In the genomic region with DNA sequence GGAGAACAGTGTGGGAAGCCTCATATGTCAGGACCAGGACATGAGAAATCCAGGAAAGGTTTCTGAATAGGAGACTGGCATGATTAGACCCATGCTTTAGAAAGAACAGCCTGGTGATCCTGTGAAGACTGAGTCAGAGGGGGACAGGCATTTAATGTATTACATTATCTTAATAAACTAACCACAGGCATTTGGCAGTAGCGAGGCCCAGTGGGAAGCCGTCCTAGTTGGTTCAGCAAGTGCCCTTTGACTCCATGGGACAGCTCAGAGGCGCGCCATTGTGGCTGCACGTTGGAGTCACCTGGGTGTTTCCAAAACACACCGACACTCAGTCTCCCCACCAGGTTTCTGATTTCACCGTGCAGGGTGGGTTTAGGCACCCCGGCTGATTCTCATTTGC, we compare ENCODE assay signal across 16 cellular contexts.
DNase-seq lines count a peak whose midpoint lies in the region; ATAC-seq, FAIRE-seq and TF ChIP-seq lines count a peak whose summit lies in the region.
"Had no signal": no experiment of that assay in that cellular context is flagged by ENCODE, and none has a peak within 500 bp of the region (broad histone marks: within the 10 kb centered on the region; RNA-seq: fewer than 3 reads in every experiment).

No MANE protein-coding gene starts in this region.

- ATAC-seq in HepG2 (0 out of 3 replicates have a peak, but pooled peaks have one; percentile 28), right lobe of liver (no peak), foreskin keratinocyte (peak; percentile 35), T-cell (replicated peaks in 1 of 4) (no peak), HG02852 (IDR thresholded peaks at IDR 0.05; ENCODE audit: unreplicated experiment) (no peak)
- no peak for ATAC-seq in naive thymus-derived CD4-positive, alpha-beta T cell

- H3K4me2 ChIP-seq in HepG2 (ENCODE audit: low read depth, low read length), result no peak overlapping the region
- H3K4me2 ChIP-seq: A549 had no signal

- H3K27ac ChIP-seq in HepG2 (ENCODE audit: extremely low read length, insufficient read depth, low read length), result no peak overlapping the region
- no peak overlapping the region for H3K27ac ChIP-seq in right lobe of liver
- H3K27ac ChIP-seq in foreskin keratinocyte, result no peak overlapping the region
- H3K27ac ChIP-seq in naive thymus-derived CD4-positive, alpha-beta T cell (ENCODE audit: low read depth, low read length), result no peak overlapping the region
- H3K27ac ChIP-seq: A549, skin epidermis had no signal

- H3K9me3 ChIP-seq in HepG2 (ENCODE audit: low read length) (no peaks in the 10 kb centered on the region), right lobe of liver (no peaks in the 10 kb centered on the region)
- no peaks in the 10 kb centered on the region for H3K9me3 ChIP-seq in naive thymus-derived CD4-positive, alpha-beta T cell (ENCODE audit: control insufficient read depth in 2 of 3, low read length in 3 of 3)
- H3K9me3 ChIP-seq: A549 had no signal

- no peak overlapping the region for H2AFZ ChIP-seq in HepG2 (ENCODE audit: low read length)

- H3K27me3 Mint-ChIP-seq in T-cell, result peaks cover 0 to 2% of the 10 kb centered on the region in 2 donors
- H3K27me3 Mint-ChIP-seq in naive thymus-derived CD4-positive, alpha-beta T cell, result peaks cover 0 to 9% (median 0%) of the 10 kb centered on the region in 5 donors

- no peak for TF ChIP-seq EP300 in HepG2 (IDR thresholded peaks at IDR 0.05; ENCODE audit: low read depth in 2 of 2, low read length in 2 of 2)
- no peak for TF ChIP-seq EP300 in HepG2 (CRISPR knock-in tag; IDR thresholded peaks at IDR 0.05; ENCODE audit: borderline replicate concordance)

- POLR2A ChIA-PET in HepG2 (lab: Yijun Ruan, JAX), result no interaction called here
- POLR2A ChIA-PET in T-cell (lab: Charles Lee), result no interaction called here
- POLR2A ChIA-PET in naive thymus-derived CD4-positive, alpha-beta T cell (lab: Charles Lee), result no interaction called here

- no peaks in the 10 kb centered on the region for H3K9me3 Mint-ChIP-seq in T-cell
- no peaks in the 10 kb centered on the region for H3K9me3 Mint-ChIP-seq in naive thymus-derived CD4-positive, alpha-beta T cell

- H3K36me3 Mint-ChIP-seq in T-cell, result no peaks in the 10 kb centered on the region
- no peaks in the 10 kb centered on the region for H3K36me3 Mint-ChIP-seq in naive thymus-derived CD4-positive, alpha-beta T cell

- no peaks in the 10 kb centered on the region for H3K4me1 Mint-ChIP-seq in T-cell
- H3K4me1 Mint-ChIP-seq in naive thymus-derived CD4-positive, alpha-beta T cell, result peaks cover 0 to 1% (median 0%) of the 10 kb centered on the region in 7 donors

- no peak overlapping the region for H3K4me3 Mint-ChIP-seq in T-cell
- no peak overlapping the region for H3K4me3 Mint-ChIP-seq in naive thymus-derived CD4-positive, alpha-beta T cell

- CTCF ChIA-PET in HepG2 (lab: Yijun Ruan, JAX; ENCODE audit: low intra/inter-chr PET ratio, low total read pairs) (no interaction called here), T-cell (lab: Charles Lee) (no interaction called here)
- CTCF ChIA-PET in naive thymus-derived CD4-positive, alpha-beta T cell (lab: Charles Lee), result no interaction called here

- DNase-seq in HepG2 (ENCODE audit: low spot score) (no peak), right lobe of liver (no peak), T1000 (lab: John Stamatoyannopoulos, UW) (peak; percentile 57), foreskin keratinocyte (peak in 1 of 2 donors; percentile 65), T-cell (no peak)
- DNase-seq in stimulated activated CD4-positive, alpha-beta T cell treated with anti-CD3 and anti-CD28 coated beads, Interleukin-1b, Interleukin-23, amount 100 ng/mL, for 48 hours, result no peak
- no peak for DNase-seq in naive thymus-derived CD4-positive, alpha-beta T cell
- DNase-seq: activated CD4-positive, CD25-positive, alpha-beta regulatory T cell; activated effector memory CD4-positive, alpha-beta T cell treated with anti-CD3 and anti-CD28 coated beads, Interleukin-2, amount 50 U/mL, for 16 hours; cortex of kidney; KG1; NCI-H2171 treated with DMSO at 0.1 percent for 48 hours; Right ventricle myocardium superior had no signal

- H3K27me3 ChIP-seq in HepG2 (ENCODE audit: control insufficient read depth in 1 of 2, insufficient read depth in 2 of 2, low read length in 2 of 2), result peaks cover 0 to 30% of the 10 kb centered on the region in 2 experiments; a peak in 4 of 5 replicates
- no peaks in the 10 kb centered on the region for H3K27me3 ChIP-seq in right lobe of liver
- H3K27me3 ChIP-seq in foreskin keratinocyte, result peaks cover 38% of the 10 kb centered on the region
- no peaks in the 10 kb centered on the region for H3K27me3 ChIP-seq in naive thymus-derived CD4-positive, alpha-beta T cell (ENCODE audit: control insufficient read depth in 2 of 2, insufficient read depth in 2 of 2, low read length in 2 of 2)

- no peak overlapping the region for H3K4me3 ChIP-seq in HepG2 (replicated peaks in 1 of 3; ENCODE audit: insufficient read depth in 1 of 3, low read depth in 2 of 3, low read length in 3 of 3)
- H3K4me3 ChIP-seq in right lobe of liver, result no peak overlapping the region
- H3K4me3 ChIP-seq in naive thymus-derived CD4-positive, alpha-beta T cell (ENCODE audit: low read length), result no peak overlapping the region
- H3K4me3 ChIP-seq: A549, skin epidermis had no signal

- no peak for TF ChIP-seq RAD21 in HepG2 (CRISPR knock-in tag; IDR thresholded peaks at IDR 0.05)

- in situ Hi-C loops in HepG2 (cut with HindIII; ENCODE audit: extremely low pct_ligation_motif_present, low pct_unique_long_range_greater_than_20kb), result no loop called here

- intact Hi-C loops in HepG2 (cut with micrococcal nuclease; ENCODE audit: unreplicated experiment), result no loop called here
- intact Hi-C loops in right lobe of liver (cut with DNase I), result no loop called here
- intact Hi-C loops in naive thymus-derived CD4-positive, alpha-beta T cell (cut with micrococcal nuclease), result no loop called here

- no peak for FAIRE-seq in HepG2 (lab: Jason Lieb, UNC)
- FAIRE-seq: A549 had no signal

- H3K4me1 ChIP-seq in HepG2 (ENCODE audit: insufficient read depth, low read length) (no peaks in the 10 kb centered on the region), right lobe of liver (no peaks in the 10 kb centered on the region), foreskin keratinocyte (no peaks in the 10 kb centered on the region)
- no peaks in the 10 kb centered on the region for H3K4me1 ChIP-seq in naive thymus-derived CD4-positive, alpha-beta T cell (ENCODE audit: control insufficient read depth in 2 of 2, insufficient read depth in 2 of 2, low read length in 2 of 2)
- H3K4me1 ChIP-seq: A549 had no signal

- H4K20me1 ChIP-seq in HepG2 (ENCODE audit: insufficient read depth, low read length), result no peaks in the 10 kb centered on the region

- no TSS peak for BruUV-seq in HepG2 (replicated peaks; lab: Mats Ljungman, UMichigan)

- H3K27ac Mint-ChIP-seq in T-cell, result no peak overlapping the region
- no peak overlapping the region for H3K27ac Mint-ChIP-seq in naive thymus-derived CD4-positive, alpha-beta T cell

- TF ChIP-seq CTCF in HepG2 (CRISPR knock-in tag; IDR thresholded peaks at IDR 0.05), result no peak
- no peak for TF ChIP-seq CTCF in right lobe of liver (IDR thresholded peaks at IDR 0.05)
- TF ChIP-seq CTCF in foreskin keratinocyte (conservative IDR thresholded peaks at IDR 0.05), result no peak

- TF ChIP-seq POLR2A in HepG2 (IDR thresholded peaks at IDR 0.05; ENCODE audit: insufficient read depth in 1 of 2, low read depth in 2 of 2, low read length in 2 of 2), result no peak
- no peak for TF ChIP-seq POLR2A in right lobe of liver (IDR thresholded peaks at IDR 0.05)

- H3K9ac ChIP-seq in HepG2 (ENCODE audit: insufficient read depth, low read depth, low read length), result no peak overlapping the region

- H3K79me2 ChIP-seq in HepG2 (ENCODE audit: insufficient read depth, low read length), result no peaks in the 10 kb centered on the region

- 46% methylated on average over 5 of the region's 8 CpGs for WGBS in HepG2 (ENCODE audit: low lambda C conversion rate)
- WGBS in right lobe of liver (ENCODE audit: insufficient coverage, low coverage, low lambda C conversion rate, missing lambda C conversion rate), result 82% methylated on average over 3 of the region's 8 CpGs

- H3K36me3 ChIP-seq in HepG2 (replicated peaks in 1 of 2; ENCODE audit: control insufficient read depth in 1 of 2, insufficient read depth in 2 of 2, low read length in 2 of 2) (no peaks in the 10 kb centered on the region), right lobe of liver (no peaks in the 10 kb centered on the region)
- no peaks in the 10 kb centered on the region for H3K36me3 ChIP-seq in naive thymus-derived CD4-positive, alpha-beta T cell (ENCODE audit: control insufficient read depth in 2 of 3, insufficient read depth in 3 of 3, low read length in 3 of 3)

TF ChIP-seq in HepG2, 621 proteins besides CTCF, POLR2A, EP300 and RAD21 (continues in another document):
- TF ChIP-seq ZNF224 (CRISPR knock-in tag; IDR thresholded peaks at IDR 0.05) (no peak), THAP9 (CRISPR knock-in tag; IDR thresholded peaks at IDR 0.05; ENCODE audit: borderline replicate concordance) (no peak)

Comparison
In these comparisons a context has a peak if more than half of its experiments do, and no peak if none do; other contexts are left out.
1. ATAC-seq: peak in HepG2 (single experiment) and foreskin keratinocyte (single experiment); none in right lobe of liver (0 of 4), T-cell (0 of 4), naive thymus-derived CD4-positive, alpha-beta T cell (single experiment) and HG02852 (single experiment).